Comparison of ENCODE assay signal across 30 cellular contexts in genomic region chr1:187006896-187007295, GRCh38.
"Had no signal": no experiment of that assay in that cellular context is flagged by ENCODE, and none has a peak within 500 bp of the region (broad histone marks: within the 10 kb centered on the region; RNA-seq: fewer than 3 reads in every experiment).

No MANE protein-coding gene starts in this region.

- H3K36me3 Mint-ChIP-seq: activated naive CD4-positive, alpha-beta T cell treated with anti-CD3 and anti-CD28 coated beads, Interleukin-2, amount 10 ng/mL, durations not matched to agents 7 days and 5 days; activated naive CD8-positive, alpha-beta T cell treated with anti-CD3 and anti-CD28 coated beads, Interleukin-2, amount 10 ng/mL, durations not matched to agents 7 days and 5 days had no signal

- H3K27me3 Mint-ChIP-seq: activated B cell treated with CpG ODN at 0.5 μM for 24 hours; activated naive CD4-positive, alpha-beta T cell treated with anti-CD3 and anti-CD28 coated beads, Interleukin-2, amount 10 ng/mL, durations not matched to agents 7 days and 5 days; activated naive CD8-positive, alpha-beta T cell treated with anti-CD3 and anti-CD28 coated beads, Interleukin-2, amount 10 ng/mL, durations not matched to agents 7 days and 5 days had no signal

- H3K36me3 ChIP-seq: ascending aorta, brain microvascular endothelial cell, cardiac muscle cell, colonic mucosa, esophagus squamous epithelium, gastroesophageal sphincter, heart right ventricle, WERI-Rb-1 had no signal

- ATAC-seq: activated CD4-positive, CD25-positive, alpha-beta regulatory T cell treated with anti-CD3 and anti-CD28 coated beads, Interleukin-2, amount 50 U/mL, for 24 hours; activated CD8-positive, alpha-beta T cell treated with anti-CD3 and anti-CD28 coated beads for 36 hours; activated naive CD4-positive, alpha-beta T cell treated with anti-CD3 and anti-CD28 coated beads, Interleukin-2, amount 50 U/mL, for 72 hours; gastroesophageal sphincter; heart right ventricle; T-helper 17 cell had no signal

- H3K4me2 ChIP-seq: hepatocyte had no signal

- H3K4me3 ChIP-seq: ascending aorta, cardiac muscle cell, colonic mucosa, esophagus squamous epithelium, gastroesophageal sphincter, heart right ventricle, hepatocyte had no signal

- H3K27ac Mint-ChIP-seq: activated B cell treated with CpG ODN at 0.5 μM for 24 hours; activated CD8-positive, alpha-beta T cell treated with anti-CD3 and anti-CD28 coated beads for 36 hours; activated naive CD4-positive, alpha-beta T cell treated with anti-CD3 and anti-CD28 coated beads, Interleukin-2, amount 50 U/mL, for 72 hours; activated naive CD8-positive, alpha-beta T cell treated with anti-CD3 and anti-CD28 coated beads, Interleukin-2, amount 10 ng/mL, durations not matched to agents 7 days and 5 days; activated T-helper 1 cell treated with anti-CD3 and anti-CD28 coated beads, Interleukin-12 subunit alpha, Interleukin-12 subunit beta, Interleukin-2, Interleukin-4 antibody, amounts not matched to agents 30 ng/mL and 10 ng/mL and 1 ng/mL, durations not matched to agents 14 hours and 24 hours and 36 hours; T-helper 17 cell; T-helper 2 cell treated with Interferon-gamma antibody and Interleukin-4, amounts not matched to agents 5 μg/mL and 100 μg/mL, for 36 hours had no signal

- H3K27ac ChIP-seq: ascending aorta, brain microvascular endothelial cell, cardiac muscle cell, colonic mucosa, esophagus squamous epithelium, gastroesophageal sphincter, heart right ventricle, hepatocyte, WERI-Rb-1 had no signal

- H2AFZ ChIP-seq: hepatocyte had no signal

- DNase-seq: activated B cell treated with CpG ODN at 0.5 μM for 24 hours; activated CD4-positive, alpha-beta T cell treated with anti-CD3 and anti-CD28 coated beads for 48 hours; activated CD4-positive, alpha-beta T cell treated with anti-CD3 and anti-CD28 coated beads, Interleukin-2, amount 50 U/mL, for 1 hour; activated CD4-positive, alpha-beta T cell treated with anti-CD3 and anti-CD28 coated beads, Interleukin-2, amount 50 U/mL, for 48 hours; activated CD8-positive, alpha-beta memory T cell treated with anti-CD3 and anti-CD28 coated beads for 24 hours; activated CD8-positive, alpha-beta T cell treated with anti-CD3 and anti-CD28 coated beads for 36 hours; activated gamma-delta T cell; activated naive CD4-positive, alpha-beta T cell; activated naive CD4-positive, alpha-beta T cell treated with anti-CD3 and anti-CD28 coated beads, Interleukin-2, amount 10 ng/mL, durations not matched to agents 7 days and 5 days; activated naive CD8-positive, alpha-beta T cell treated with anti-CD3 and anti-CD28 coated beads, Interleukin-2, amount 10 ng/mL, durations not matched to agents 7 days and 5 days; activated T-cell treated with anti-CD3 and anti-CD28 coated beads, Interleukin-2, amount 50 U/mL, for 48 hours; brain microvascular endothelial cell; central memory CD4-positive, alpha-beta T cell; cerebellar nuclear complex; colonic mucosa; effector CD8-positive, alpha-beta T cell; esophagus squamous epithelium; foreskin melanocyte; heart right ventricle; T-helper 17 cell; T1000; WERI-Rb-1 had no signal

- H3K79me2 ChIP-seq: hepatocyte had no signal

- H3K4me1 Mint-ChIP-seq: activated B cell treated with CpG ODN at 0.5 μM for 24 hours; activated naive CD4-positive, alpha-beta T cell treated with anti-CD3 and anti-CD28 coated beads, Interleukin-2, amount 10 ng/mL, durations not matched to agents 7 days and 5 days; activated naive CD8-positive, alpha-beta T cell treated with anti-CD3 and anti-CD28 coated beads, Interleukin-2, amount 10 ng/mL, durations not matched to agents 7 days and 5 days; T-helper 17 cell had no signal

- H3K27me3 ChIP-seq: ascending aorta, brain microvascular endothelial cell, cardiac muscle cell, colonic mucosa, esophagus squamous epithelium, gastroesophageal sphincter, heart right ventricle, hepatocyte had no signal

- H3K4me3 Mint-ChIP-seq: activated B cell treated with CpG ODN at 0.5 μM for 24 hours; activated CD8-positive, alpha-beta T cell treated with anti-CD3 and anti-CD28 coated beads for 36 hours; activated naive CD4-positive, alpha-beta T cell treated with anti-CD3 and anti-CD28 coated beads, Interleukin-2, amount 10 ng/mL, durations not matched to agents 7 days and 5 days; activated naive CD8-positive, alpha-beta T cell treated with anti-CD3 and anti-CD28 coated beads, Interleukin-2, amount 10 ng/mL, durations not matched to agents 7 days and 5 days; activated T-helper 1 cell treated with anti-CD3 and anti-CD28 coated beads, Interleukin-12 subunit alpha, Interleukin-12 subunit beta, Interleukin-2, Interleukin-4 antibody, amounts not matched to agents 30 ng/mL and 10 ng/mL and 1 ng/mL, durations not matched to agents 14 hours and 24 hours and 36 hours; T-helper 17 cell; T-helper 2 cell treated with Interferon-gamma antibody and Interleukin-4, amounts not matched to agents 5 μg/mL and 100 μg/mL, for 36 hours had no signal

- H3K9me3 ChIP-seq: ascending aorta, colonic mucosa had no signal

- H3K4me1 ChIP-seq: ascending aorta, colonic mucosa, heart right ventricle had no signal
